ENCODE assay signal across 9 cellular contexts in the genomic region with DNA sequence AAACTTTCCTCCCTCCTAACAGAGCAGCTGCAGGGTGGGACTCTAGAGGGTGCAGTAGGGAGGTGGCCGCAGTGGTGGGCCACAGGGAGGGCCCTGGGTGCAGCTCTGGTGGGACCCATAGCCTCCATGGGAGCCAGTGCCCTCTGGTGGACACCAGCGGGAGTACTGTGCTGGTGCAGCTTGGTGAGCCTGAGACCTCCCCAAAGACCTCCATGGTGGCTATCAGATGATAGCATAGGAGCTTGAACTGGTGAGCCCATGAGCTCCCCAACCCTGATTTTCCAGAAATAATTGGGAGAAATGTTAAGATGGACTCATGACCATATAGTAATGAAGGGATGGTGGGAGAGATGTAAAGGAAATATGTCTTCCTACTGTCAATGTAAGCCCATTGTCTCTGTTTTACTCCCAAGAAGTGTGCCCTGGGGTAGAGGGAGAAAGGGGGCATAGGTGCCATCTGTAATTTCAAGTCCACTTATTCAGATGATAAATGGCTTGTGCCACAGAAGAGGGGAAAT.
DNase-seq lines count a peak whose midpoint lies in the region; ATAC-seq and TF ChIP-seq lines count a peak whose summit lies in the region.
"Had no signal": no experiment of that assay in that cellular context is flagged by ENCODE, and none has a peak within 500 bp of the region (broad histone marks: within the 10 kb centered on the region; RNA-seq: fewer than 3 reads in every experiment).

No MANE protein-coding gene starts in this region.

- 50 to 86% (median 75%) methylated on average over 1 to 2 of the region's 2 CpGs for WGBS in adrenal gland, 4 donors

- no peak overlapping the region for H3K27ac ChIP-seq in adrenal gland
- H3K27ac ChIP-seq: skin epidermis had no signal

- H3K36me3 Mint-ChIP-seq in neural crest cell (ENCODE audit: low read depth) = no peaks in the 10 kb centered on the region

- no peaks in the 10 kb centered on the region for H3K4me1 Mint-ChIP-seq in neural crest cell

- no peak for ATAC-seq in HG02970 (IDR thresholded peaks at IDR 0.05; ENCODE audit: low FRiP score, unreplicated experiment)

- H3K27me3 ChIP-seq in H7 (ENCODE audit: control insufficient read depth, insufficient read depth, low read length) = no peaks in the 10 kb centered on the region
- H3K27me3 ChIP-seq in adrenal gland = no peaks in the 10 kb centered on the region

- H3K4me3 Mint-ChIP-seq in neural crest cell = no peak overlapping the region

- H3K4me3 ChIP-seq in H7 (ENCODE audit: insufficient read depth, low read depth, low read length) (no peak overlapping the region), NB4 (ENCODE audit: low read depth, low read length) (no peak overlapping the region), adrenal gland (no peak overlapping the region)
- H3K4me3 ChIP-seq: skin epidermis had no signal

- no peaks in the 10 kb centered on the region for H3K36me3 ChIP-seq in H7 (replicated peaks; ENCODE audit: control insufficient read depth, insufficient read depth, low read length)
- H3K36me3 ChIP-seq in adrenal gland (replicated peaks in 1 of 2) = no peaks in the 10 kb centered on the region

- H3K9me3 Mint-ChIP-seq in neural crest cell = no peaks in the 10 kb centered on the region

- TF ChIP-seq POLR2A in NB4 (IDR thresholded peaks at IDR 0.05; ENCODE audit: extremely low read depth, insufficient read length) (no peak), adrenal gland (IDR thresholded peaks at IDR 0.05) (no peak)

- TF ChIP-seq CTCF in NB4 (IDR thresholded peaks at IDR 0.05; ENCODE audit: low read depth, low read length) (peak; percentile 93), adrenal gland (IDR thresholded peaks at IDR 0.05) (peak in 5 of 6 experiments; percentile 22 to 48 (median 42)), neural crest cell (conservative IDR thresholded peaks at IDR 0.05) (peak; percentile 52)

- H3K9me3 ChIP-seq in adrenal gland (replicated peaks in 1 of 3) = no peaks in the 10 kb centered on the region

- peaks cover 6% of the 10 kb centered on the region for H3K27me3 Mint-ChIP-seq in neural crest cell (ENCODE audit: low read depth)

- no peak overlapping the region for H3K27ac Mint-ChIP-seq in neural crest cell (ENCODE audit: unreplicated experiment)

- intact Hi-C loops in adrenal gland (cut with DNase I) = loop anchor here in 1 of 2 donors (5.0 kb wide), 2 partner anchors 65 to 325 kb away; no protein-coding TSS in a partner anchor

- peak; percentile 2 for DNase-seq in NK-92 treated with Interleukin-12 subunit alpha and Interleukin-12 subunit beta, amount 100 ng/mL, for 24 hours (lab: John Stamatoyannopoulos, UW)
- DNase-seq in NK-92 (lab: John Stamatoyannopoulos, UW; ENCODE audit: unreplicated experiment) (no peak), H7 (peak; percentile 62), NB4 (ENCODE audit: low read depth) (peak; percentile 49), adrenal gland (peak in 3 of 7 donors; percentile 25 to 35 (median 31)), neural crest cell (ENCODE audit: low read depth, low spot score) (peak; percentile 22), NCI-H2081 treated with DMSO at 0.1 percent for 48 hours (lab: John Stamatoyannopoulos, UW) (no peak)

- no peaks in the 10 kb centered on the region for H3K4me1 ChIP-seq in adrenal gland (replicated peaks in 1 of 2)

Comparison
In these comparisons a context has a peak if more than half of its experiments do, and no peak if none do; other contexts are left out.
1. DNase-seq: peak in NK-92 treated with Interleukin-12 subunit alpha and Interleukin-12 subunit beta, amount 100 ng/mL, for 24 hours (single experiment), H7 (single experiment), NB4 (single experiment) and neural crest cell (single experiment); none in NK-92 (single experiment) and NCI-H2081 treated with DMSO at 0.1 percent for 48 hours (single experiment).
2. CTCF ChIP-seq: peak in every context shown above with its lines; median percentile 93 in NB4; 52 in neural crest cell; 42 in adrenal gland.